In the genomic region with DNA sequence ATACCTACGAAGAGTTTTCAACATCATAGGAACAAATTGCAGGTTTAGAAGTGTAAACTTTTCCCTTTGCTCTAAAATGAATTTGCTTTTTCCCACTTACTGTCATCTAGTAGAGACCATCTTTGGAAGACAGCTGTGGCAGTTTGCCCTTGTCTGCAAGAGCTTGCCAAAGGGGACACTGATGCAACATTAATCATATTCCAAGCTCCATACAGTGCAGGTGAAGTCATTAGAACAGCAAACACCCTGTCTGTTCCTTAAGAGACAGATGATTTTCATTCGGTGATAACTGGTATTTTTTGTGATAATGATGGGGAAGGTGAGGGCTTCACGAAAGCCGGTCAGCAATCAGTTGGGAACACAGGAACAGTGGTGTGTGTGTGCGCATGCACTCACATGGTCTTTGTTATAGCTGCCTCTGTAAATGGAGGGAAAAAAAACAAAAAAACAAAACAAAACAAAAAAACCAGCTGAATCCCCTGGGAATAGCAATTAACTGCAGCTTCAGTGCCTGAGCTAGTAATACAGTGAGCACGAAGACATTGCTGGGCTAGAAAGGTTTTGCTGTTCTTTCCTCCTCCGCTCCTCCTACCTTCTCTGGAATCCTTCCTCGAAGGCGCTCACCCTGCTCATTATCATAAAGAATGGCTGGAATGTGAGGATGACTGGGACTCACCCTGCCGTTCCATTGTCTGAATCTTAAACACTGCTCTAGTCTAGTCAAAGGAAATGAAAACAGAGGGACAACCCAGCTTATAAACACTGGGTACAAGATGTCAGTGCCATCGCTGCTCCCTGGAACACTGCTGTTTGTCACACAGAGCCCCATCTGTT, we compare ENCODE assay signal across 9 cellular contexts. TPM values are rescaled to one million over a fixed set of nuclear protein-coding genes. Genes with fewer than 3 reads are reported as not detected.
DNase-seq lines count a peak whose midpoint lies in the region; ATAC-seq, FAIRE-seq and TF ChIP-seq lines count a peak whose summit lies in the region.
"Had no signal": no experiment of that assay in that cellular context is flagged by ENCODE, and none has a peak within 500 bp of the region (broad histone marks: within the 10 kb centered on the region; RNA-seq: fewer than 3 reads in every experiment).

No MANE protein-coding gene starts in this region.

- TF ChIP-seq EP300 in HepG2 (IDR thresholded peaks at IDR 0.05; ENCODE audit: low read depth in 2 of 2, low read length in 2 of 2) (no peak), HepG2 (CRISPR knock-in tag; IDR thresholded peaks at IDR 0.05; ENCODE audit: borderline replicate concordance) (no peak)

- in situ Hi-C loops in HepG2 (cut with HindIII; ENCODE audit: extremely low pct_ligation_motif_present, low pct_unique_long_range_greater_than_20kb): no loop called here

- H4K20me1 ChIP-seq in HepG2 (ENCODE audit: insufficient read depth, low read length): no peaks in the 10 kb centered on the region

- intact Hi-C loops in HepG2 (cut with micrococcal nuclease; ENCODE audit: unreplicated experiment): no loop called here
- intact Hi-C loops in right lobe of liver (cut with DNase I): no loop called here

- H3K27me3 ChIP-seq in HepG2 (ENCODE audit: control insufficient read depth in 1 of 2, insufficient read depth in 2 of 2, low read length in 2 of 2): no peaks in the 10 kb centered on the region; a peak in 2 of 5 replicates
- no peaks in the 10 kb centered on the region for H3K27me3 ChIP-seq in right lobe of liver
- no peaks in the 10 kb centered on the region for H3K27me3 ChIP-seq in iPS-18a (ENCODE audit: control insufficient read depth, insufficient read depth, low read length)

- CTCF ChIA-PET in HepG2 (lab: Yijun Ruan, JAX; ENCODE audit: low intra/inter-chr PET ratio, low total read pairs): no interaction called here

- TF ChIP-seq POLR2A in HepG2 (IDR thresholded peaks at IDR 0.05; ENCODE audit: insufficient read depth in 1 of 2, low read depth in 2 of 2, low read length in 2 of 2): no peak
- TF ChIP-seq POLR2A in right lobe of liver (IDR thresholded peaks at IDR 0.05): no peak

- BruUV-seq in HepG2 (replicated peaks; lab: Mats Ljungman, UMichigan): no TSS peak

- ATAC-seq in HepG2 (no peak), right lobe of liver (no peak), GM18861 (IDR thresholded peaks at IDR 0.05; ENCODE audit: unreplicated experiment) (no peak)

- TF ChIP-seq RAD21 in HepG2 (CRISPR knock-in tag; IDR thresholded peaks at IDR 0.05): no peak

- no peak overlapping the region for H3K4me3 ChIP-seq in HepG2 (replicated peaks in 1 of 3; ENCODE audit: insufficient read depth in 1 of 3, low read depth in 2 of 3, low read length in 3 of 3)
- H3K4me3 ChIP-seq in right lobe of liver: no peak overlapping the region
- H3K4me3 ChIP-seq in iPS-18a (ENCODE audit: low read length): peak overlapping the region; percentile 26
- H3K4me3 ChIP-seq: lower lobe of right lung had no signal

- H3K9ac ChIP-seq in HepG2 (ENCODE audit: insufficient read depth, low read depth, low read length): no peak overlapping the region
- peak overlapping the region; percentile 44 for H3K9ac ChIP-seq in iPS-18a (ENCODE audit: low read length)

- no peak for DNase-seq in HepG2 (ENCODE audit: low spot score)
- no peak for DNase-seq in right lobe of liver
- DNase-seq in astrocyte of the hippocampus (ENCODE audit: low read depth, low spot score): peak; percentile 88
- no peak for DNase-seq in NCI-H1436 (lab: John Stamatoyannopoulos, UW)
- DNase-seq in activated effector memory CD4-positive, alpha-beta T cell treated with Interleukin-2 at 50 U/mL for 16 hours: no peak
- no peak for DNase-seq in activated CD4-positive, CD25-positive, alpha-beta regulatory T cell treated with anti-CD3 and anti-CD28 coated beads, Interleukin-2, amount 50 U/mL, for 72 hours
- DNase-seq: lower lobe of right lung had no signal

- 51% methylated on average over 11 of the region's 11 CpGs for WGBS in HepG2 (ENCODE audit: low lambda C conversion rate)
- 60% methylated on average over 11 of the region's 11 CpGs for WGBS in right lobe of liver (ENCODE audit: insufficient coverage, low coverage, low lambda C conversion rate, missing lambda C conversion rate)

- no peak for TF ChIP-seq CTCF in HepG2 (CRISPR knock-in tag; IDR thresholded peaks at IDR 0.05)
- no peak for TF ChIP-seq CTCF in right lobe of liver (IDR thresholded peaks at IDR 0.05)

- H3K36me3 ChIP-seq in HepG2 (replicated peaks in 1 of 2; ENCODE audit: control insufficient read depth in 1 of 2, insufficient read depth in 2 of 2, low read length in 2 of 2) (no peaks in the 10 kb centered on the region), right lobe of liver (no peaks in the 10 kb centered on the region), iPS-18a (ENCODE audit: control insufficient read depth, low read depth, low read length) (no peaks in the 10 kb centered on the region)
- H3K36me3 ChIP-seq: lower lobe of right lung had no signal

- no peak overlapping the region for H2AFZ ChIP-seq in HepG2 (ENCODE audit: low read length)

- H3K4me2 ChIP-seq in HepG2 (ENCODE audit: low read depth, low read length): no peak overlapping the region; the same call in 1 of the 2 replicates

- FAIRE-seq in HepG2 (lab: Jason Lieb, UNC): peak; percentile 4

- no peaks in the 10 kb centered on the region for H3K79me2 ChIP-seq in HepG2 (ENCODE audit: insufficient read depth, low read length)

- POLR2A ChIA-PET in HepG2 (lab: Yijun Ruan, JAX): interaction anchor here (0.6 kb wide), 1 partner anchor 459 kb away, joined by 3 read pairs; no protein-coding TSS in a partner anchor

- H3K9me3 ChIP-seq in HepG2 (ENCODE audit: low read length) (no peaks in the 10 kb centered on the region), right lobe of liver (no peaks in the 10 kb centered on the region), iPS-18a (ENCODE audit: control insufficient read depth, low read depth, low read length) (no peaks in the 10 kb centered on the region)
- H3K9me3 ChIP-seq: lower lobe of right lung had no signal

- H3K4me1 ChIP-seq in HepG2 (ENCODE audit: insufficient read depth, low read length) (peaks cover 27% of the 10 kb centered on the region), right lobe of liver (no peaks in the 10 kb centered on the region), iPS-18a (ENCODE audit: control insufficient read depth, low read depth, low read length) (peaks cover 25% of the 10 kb centered on the region)
- H3K4me1 ChIP-seq: lower lobe of right lung had no signal

- no peak overlapping the region for H3K27ac ChIP-seq in HepG2 (ENCODE audit: extremely low read length, insufficient read depth, low read length)
- no peak overlapping the region for H3K27ac ChIP-seq in right lobe of liver
- H3K27ac ChIP-seq in iPS-18a (ENCODE audit: low read length): peak overlapping the region; percentile 69
- H3K27ac ChIP-seq: lower lobe of right lung had no signal

TF ChIP-seq in HepG2, 621 proteins besides CTCF, POLR2A, EP300 and RAD21:
- peak; percentile 53 for TF ChIP-seq TEAD3 (CRISPR knock-in tag; optimal IDR thresholded peaks at IDR 0.05; ENCODE audit: borderline replicate concordance)
- TF ChIP-seq, protein P1, sequence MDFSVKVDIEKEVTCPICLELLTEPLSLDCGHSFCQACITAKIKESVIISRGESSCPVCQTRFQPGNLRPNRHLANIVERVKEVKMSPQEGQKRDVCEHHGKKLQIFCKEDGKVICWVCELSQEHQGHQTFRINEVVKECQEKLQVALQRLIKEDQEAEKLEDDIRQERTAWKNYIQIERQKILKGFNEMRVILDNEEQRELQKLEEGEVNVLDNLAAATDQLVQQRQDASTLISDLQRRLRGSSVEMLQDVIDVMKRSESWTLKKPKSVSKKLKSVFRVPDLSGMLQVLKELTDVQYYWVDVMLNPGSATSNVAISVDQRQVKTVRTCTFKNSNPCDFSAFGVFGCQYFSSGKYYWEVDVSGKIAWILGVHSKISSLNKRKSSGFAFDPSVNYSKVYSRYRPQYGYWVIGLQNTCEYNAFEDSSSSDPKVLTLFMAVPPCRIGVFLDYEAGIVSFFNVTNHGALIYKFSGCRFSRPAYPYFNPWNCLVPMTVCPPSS (IDR thresholded peaks at IDR 0.05): no peak
- peak; percentile 29; the same call in 1 of the 2 replicates for TF ChIP-seq BCL6 (CRISPR knock-in tag; IDR thresholded peaks at IDR 0.05)

RNA-seq across cellular contexts. Expression of a gene that starts 35.2 kb away (rescaled TPM):
- total RNA-seq in HepG2 (2016; rRNA removed; fragmentation: Illumina TruSeq; extraction: Trizol) (37.2 and 48.3 TPM in 2 replicates), right lobe of liver (10 to 100 TPM; 17.7 to 19.4 (median 18.4) TPM)
- total RNA-seq in HepG2 (2016; cell fraction: cytosol; rRNA removed; fragmentation: Illumina TruSeq; extraction: Trizol; ENCODE audit: low read depth): 12.1 and 13.7 TPM in 2 replicates
- total RNA-seq in HepG2 (2016; cell fraction: insoluble cytoplasmic fraction; rRNA removed; fragmentation: Illumina TruSeq; extraction: Trizol): 35.4 and 47.0 TPM in 2 replicates
- total RNA-seq in HepG2 (2016; cell fraction: membrane; rRNA removed; fragmentation: Illumina TruSeq; extraction: Trizol): 23.2 and 29.0 TPM in 2 replicates
- total RNA-seq in HepG2 (2016; cell fraction: nucleus; rRNA removed; fragmentation: Illumina TruSeq; extraction: Trizol): 37.1 and 42.5 TPM in 2 replicates
- 19.5 and 21.1 TPM in 2 replicates for polyA plus RNA-seq in HepG2 (2011; rRNA removed)
- 14.7 and 19.5 TPM in 2 replicates for polyA plus RNA-seq in HepG2 (2011; cell fraction: cytosol; rRNA removed)
- polyA plus RNA-seq in HepG2 (2011; cell fraction: nucleus; rRNA removed): 16.8 and 17.7 TPM in 2 replicates
- 17.5 and 22.9 TPM in 2 replicates for polyA plus RNA-seq in HepG2 (2012)
- polyA plus RNA-seq in HepG2 (2016; cell fraction: cytosol; fragmentation: Illumina TruSeq; extraction: Trizol; ENCODE audit: low read depth): 12.4 and 13.8 TPM in 2 replicates
- polyA plus RNA-seq in HepG2 (2016; cell fraction: insoluble cytoplasmic fraction; fragmentation: Illumina TruSeq; extraction: Trizol; ENCODE audit: low read depth): 33.5 and 35.2 TPM in 2 replicates
- polyA plus RNA-seq in HepG2 (2016; cell fraction: membrane; fragmentation: Illumina TruSeq; extraction: Trizol; ENCODE audit: low read depth): 17.4 and 21.2 TPM in 2 replicates
- polyA plus RNA-seq in HepG2 (2016; cell fraction: nucleus; fragmentation: Illumina TruSeq; extraction: Trizol; ENCODE audit: insufficient read depth, low read depth): 32.6 and 33.2 TPM in 2 replicates
- 22.0 and 49.6 TPM in 2 replicates for polyA minus RNA-seq in HepG2 (2011; rRNA and poly(A)+ RNA removed; ENCODE audit: low replicate concordance)
- polyA minus RNA-seq in HepG2 (2011; cell fraction: cytosol; rRNA and poly(A)+ RNA removed): 22.4 TPM in 2 replicates
- polyA minus RNA-seq in HepG2 (2011; cell fraction: nucleus; rRNA and poly(A)+ RNA removed): 55.1 and 57.9 TPM in 2 replicates
